ENCODE assay signal across 8 cellular contexts in genomic region chr10:21953585-21954057, GRCh38. TPM values are rescaled to one million over a fixed set of nuclear protein-coding genes. Genes with fewer than 3 reads are reported as not detected.
A peak's percentile ranks its signal among the peaks of the same experiment; 100 is the strongest.
DNase-seq lines count a peak whose midpoint lies in the region; ATAC-seq and TF ChIP-seq lines count a peak whose summit lies in the region.

No MANE protein-coding gene starts in this region.

- no peaks in the 10 kb centered on the region for H3K36me3 ChIP-seq in adrenal gland (replicated peaks in 1 of 2)

- H3K27ac ChIP-seq in adrenal gland = no peak overlapping the region

- intact Hi-C loops in adrenal gland (cut with DNase I) = loop anchor here (10.0 kb wide), 3 partner anchors 209 to 679 kb away; no protein-coding TSS in a partner anchor

- TF ChIP-seq POLR2A in adrenal gland (IDR thresholded peaks at IDR 0.05) = no peak

- H3K4me3 ChIP-seq in adrenal gland = no peak overlapping the region

- DNase-seq in DMS53 treated with DMSO at 0.1 percent for 48 hours (lab: John Stamatoyannopoulos, UW; ENCODE audit: unreplicated experiment) (peak; percentile 73), NCI-H1694 (lab: John Stamatoyannopoulos, UW) (peak; percentile 30), adrenal gland (no peak), iPS-NIHi11 (ENCODE audit: low spot score) (peak; percentile 64), NCI-H128 (lab: John Stamatoyannopoulos, UW; ENCODE audit: unreplicated experiment) (no peak)
- DNase-seq in stimulated activated CD4-positive, alpha-beta T cell treated with anti-CD3 and anti-CD28 coated beads, Interleukin-1b, Interleukin-23, amount 100 ng/mL, for 48 hours = no peak

- no peaks in the 10 kb centered on the region for H3K9me3 ChIP-seq in adrenal gland (replicated peaks in 1 of 3)

- H3K4me1 ChIP-seq in adrenal gland (replicated peaks in 1 of 2) = peaks cover 0 to 19% of the 10 kb centered on the region in 2 donors

- 0 to 15% (median 4%) methylated on average over 1 of the region's 1 CpG for WGBS in adrenal gland, 4 donors

- TF ChIP-seq CTCF in adrenal gland (IDR thresholded peaks at IDR 0.05) = peak; percentile 15 to 53 (median 38)

- no peaks in the 10 kb centered on the region for H3K27me3 ChIP-seq in adrenal gland

- peak; percentile 62 for ATAC-seq in GM21723 (IDR thresholded peaks at IDR 0.05; ENCODE audit: unreplicated experiment)
- no peak for ATAC-seq in HG03432 (IDR thresholded peaks at IDR 0.05; ENCODE audit: unreplicated experiment)

RNA-seq across cellular contexts. Expression of gene DNAJC1, which starts 49.9 kb away (rescaled TPM):
- total RNA-seq in adrenal gland = 10 to 100 TPM; 26.4 to 84.4 (median 37.4) TPM
- polyA plus RNA-seq in adrenal gland = 10 to 100 TPM; 11.0 to 46.4 (median 20.8) TPM

Comparison
In these comparisons a context has a peak if more than half of its experiments do, and no peak if none do; other contexts are left out.
1. DNase-seq: peak in DMS53 treated with DMSO at 0.1 percent for 48 hours (single experiment), NCI-H1694 (single experiment) and iPS-NIHi11 (single experiment); none in adrenal gland (0 of 7), stimulated activated CD4-positive, alpha-beta T cell treated with anti-CD3 and anti-CD28 coated beads, Interleukin-1b, Interleukin-23, amount 100 ng/mL, for 48 hours (single experiment) and NCI-H128 (single experiment).